8 cellular contexts compared by ENCODE assay signal in genomic region chr11:125494987-125495725, GRCh38. TPM values are rescaled to one million over a fixed set of nuclear protein-coding genes. Genes with fewer than 3 reads are reported as not detected.
A peak's percentile ranks its signal among the peaks of the same experiment; 100 is the strongest.
DNase-seq lines count a peak whose midpoint lies in the region; ATAC-seq, FAIRE-seq and TF ChIP-seq lines count a peak whose summit lies in the region.

No MANE protein-coding gene starts in this region.

- H4K20me1 ChIP-seq in PC-3 (ENCODE audit: low read length) (no peaks in the 10 kb centered on the region), keratinocyte (ENCODE audit: control insufficient read depth, extremely low read depth, insufficient read depth, low read length) (no peaks in the 10 kb centered on the region)

- H3K27me3 Mint-ChIP-seq in chondrocyte (ENCODE audit: low read depth) = no peaks in the 10 kb centered on the region

- H3F3A ChIP-seq in PC-3 (ENCODE audit: low read length, unreplicated experiment) = no peaks in the 10 kb centered on the region

- peak overlapping the region; percentile 89 for H3K27ac Mint-ChIP-seq in chondrocyte (ENCODE audit: unreplicated experiment)

- intact Hi-C loops in PC-3 (cut with micrococcal nuclease) = no loop called here

- dilution Hi-C loops in keratinocyte (cut with MboI; ENCODE audit: extremely low pct_ligation_motif_present, low sequenced_read_pairs) = no loop called here

- H3K4me3 ChIP-seq in PC-3 (ENCODE audit: low read length) (peak overlapping the region; percentile 61), keratinocyte (ENCODE audit: control insufficient read depth in 2 of 3, extremely low read depth in 1 of 3, insufficient read depth in 2 of 3, low read depth in 1 of 3, low read length in 3 of 3) (peak overlapping the region; percentile 83 to 97 (median 96)), skeletal muscle tissue (ENCODE audit: low read length in 3 of 3) (peak overlapping the region; percentile 69 to 77 (median 72))

- BruUV-seq in PC-3 (replicated peaks; lab: Mats Ljungman, UMichigan) = no TSS peak

- H3K4me3 Mint-ChIP-seq in chondrocyte (ENCODE audit: unreplicated experiment) = peak overlapping the region; percentile 91

- no peaks in the 10 kb centered on the region for H3K9me3 ChIP-seq in PC-3 (ENCODE audit: low read length)
- no peaks in the 10 kb centered on the region for H3K9me3 ChIP-seq in keratinocyte (ENCODE audit: control insufficient read depth, low read depth, low read length)
- H3K9me3 ChIP-seq in skeletal muscle tissue (ENCODE audit: control insufficient read depth in 3 of 3, low read length in 3 of 3) = no peaks in the 10 kb centered on the region

- H3K36me3 ChIP-seq in PC-3 (ENCODE audit: low read depth, low read length) (no peaks in the 10 kb centered on the region), keratinocyte (ENCODE audit: control insufficient read depth in 2 of 2, extremely low read depth in 1 of 2, insufficient read depth in 2 of 2, low read length in 2 of 2) (no peaks in the 10 kb centered on the region), skeletal muscle tissue (ENCODE audit: control insufficient read depth in 3 of 3, insufficient read depth in 3 of 3, low read length in 3 of 3) (no peaks in the 10 kb centered on the region)

- POLR2A ChIA-PET in PC-3 (lab: Charles Lee; ENCODE audit: unreplicated experiment) = no interaction called here

- no peak overlapping the region for H3K27ac ChIP-seq in PC-3 (ENCODE audit: low read length)
- H3K27ac ChIP-seq in keratinocyte (ENCODE audit: control insufficient read depth, insufficient read depth, low read length) = peak overlapping the region; percentile 67
- no peak overlapping the region for H3K27ac ChIP-seq in skeletal muscle tissue (ENCODE audit: low read depth, low read length)

- peak in 2 of 3 experiments; percentile 36 to 39 for DNase-seq in NCI-H1417 (lab: John Stamatoyannopoulos, UW)
- no peak for DNase-seq in NCI-H1417 treated with DMSO at 0.1 percent for 48 hours (lab: John Stamatoyannopoulos, UW)
- no peak for DNase-seq in PC-3
- no peak for DNase-seq in chondrocyte (ENCODE audit: low spot score)
- DNase-seq in keratinocyte (ENCODE audit: low read depth, low spot score) = no peak
- DNase-seq in NK-92 (lab: John Stamatoyannopoulos, UW; ENCODE audit: unreplicated experiment) = no peak
- no peak for DNase-seq in OCI-M1 (lab: John Stamatoyannopoulos, UW)

- H3K27me3 ChIP-seq in PC-3 (ENCODE audit: low read length) (peaks cover 51% of the 10 kb centered on the region), keratinocyte (ENCODE audit: control insufficient read depth, extremely low read depth, insufficient read depth, low read length) (no peaks in the 10 kb centered on the region), skeletal muscle tissue (ENCODE audit: control insufficient read depth in 3 of 3, insufficient read depth in 3 of 3, low read length in 3 of 3) (peaks cover 0 to 23% (median 19%) of the 10 kb centered on the region in 3 donors)

- H2AFZ ChIP-seq in PC-3 (ENCODE audit: low read length) = peak overlapping the region; percentile 64
- peak overlapping the region; percentile 68 for H2AFZ ChIP-seq in keratinocyte (ENCODE audit: control insufficient read depth, low read length)

- H3K79me2 ChIP-seq in PC-3 (ENCODE audit: low read length) = no peaks in the 10 kb centered on the region
- peaks cover 50% of the 10 kb centered on the region for H3K79me2 ChIP-seq in keratinocyte (ENCODE audit: control insufficient read depth, insufficient read depth, low read length)

- peaks cover 6% of the 10 kb centered on the region; the same call in 1 of the 2 replicates for H3K4me1 ChIP-seq in PC-3 (ENCODE audit: insufficient read depth, low read length)
- H3K4me1 ChIP-seq in keratinocyte (ENCODE audit: control insufficient read depth, extremely low read depth, insufficient read depth, low read length) = peaks cover 15% of the 10 kb centered on the region
- peaks cover 9 to 11% (median 10%) of the 10 kb centered on the region in 3 donors for H3K4me1 ChIP-seq in skeletal muscle tissue (ENCODE audit: control insufficient read depth in 3 of 3, insufficient read depth in 3 of 3, low read length in 3 of 3)

- ATAC-seq in PC-3 = peak; percentile 54; the same call in 1 of the 2 replicates

- H3K4me1 Mint-ChIP-seq in chondrocyte (ENCODE audit: low read depth) = peaks cover 12% of the 10 kb centered on the region

- TF ChIP-seq CTCF in PC-3 (conservative IDR thresholded peaks at IDR 0.05; ENCODE audit: low read depth, low read length) (no peak), chondrocyte (IDR thresholded peaks at IDR 0.05) (no peak), keratinocyte (optimal IDR thresholded peaks at IDR 0.05 in 1 of 3, IDR thresholded peaks at IDR 0.05 in 1 of 3, conservative IDR thresholded peaks at IDR 0.05 in 1 of 3; ENCODE audit: extremely low read depth in 1 of 3, insufficient read depth in 2 of 3, low read length in 3 of 3) (no peak)

- H3K9me1 ChIP-seq in keratinocyte (ENCODE audit: control insufficient read depth, extremely low read depth, insufficient read depth, low read length) = no peaks in the 10 kb centered on the region

- peak; percentile 23 for FAIRE-seq in keratinocyte (lab: Jason Lieb, UNC)

- peak overlapping the region; percentile 72 for H3K4me2 ChIP-seq in PC-3 (ENCODE audit: low read length)
- peak overlapping the region; percentile 98 for H3K4me2 ChIP-seq in keratinocyte (ENCODE audit: control insufficient read depth, extremely low read depth, insufficient read depth, low read depth, low read length)

- H3K9ac ChIP-seq in PC-3 (ENCODE audit: low read length) (no peak overlapping the region), keratinocyte (ENCODE audit: control insufficient read depth, extremely low read depth, insufficient read depth, low read length) (peak overlapping the region; percentile 80), skeletal muscle tissue (ENCODE audit: low read depth in 1 of 3, low read length in 3 of 3) (peak overlapping the region in 2 of 3 donors; percentile 52 to 55)

- H3K9me3 Mint-ChIP-seq in chondrocyte (ENCODE audit: low read depth) = no peaks in the 10 kb centered on the region

- no peaks in the 10 kb centered on the region for H3K9me2 ChIP-seq in PC-3 (replicated peaks; ENCODE audit: low read length)

- H3K36me3 Mint-ChIP-seq in chondrocyte (ENCODE audit: low read depth) = no peaks in the 10 kb centered on the region

- CTCF ChIA-PET in PC-3 (lab: Charles Lee) = no interaction called here

RNA-seq across cellular contexts. Expression of gene FEZ1, which starts 0.9 kb away (rescaled TPM):
- total RNA-seq in PC-3 (2014; rRNA removed) = 1.3 TPM in 1 of 2 replicates, not detected in the other
- total RNA-seq in chondrocyte = 35.6 to 62.3 TPM (median 56.6 TPM) in 3 replicates
- polyA plus RNA-seq in keratinocyte = 112 to 300 TPM (median 182 TPM) in 3 replicates
- polyA plus RNA-seq in keratinocyte (2011; ENCODE audit: low read depth) = 54.1 TPM
- 245 and 248 TPM in 2 replicates for polyA plus RNA-seq in keratinocyte (2011; cell fraction: cytosol; rRNA removed)
- 135 and 137 TPM in 2 replicates for polyA plus RNA-seq in keratinocyte (2011; cell fraction: nucleus; rRNA removed)
- 55.1 and 228 TPM in 2 replicates for polyA plus RNA-seq in keratinocyte (2012; ENCODE audit: low replicate concordance)
- polyA minus RNA-seq in keratinocyte = 68.8 to 119 TPM (median 113 TPM) in 3 replicates
- polyA minus RNA-seq in keratinocyte (2011; cell fraction: cytosol; rRNA and poly(A)+ RNA removed) = 88.8 TPM
- 18.7 and 42.8 TPM in 2 replicates for polyA minus RNA-seq in keratinocyte (2011; cell fraction: nucleus; rRNA and poly(A)+ RNA removed)
- 9.9 TPM for total RNA-seq in skeletal muscle tissue

Comparison
In these comparisons a context has a peak if more than half of its experiments do, and no peak if none do; other contexts are left out.
1. DNase-seq: peak in NCI-H1417 (2 of 3); none in NCI-H1417 treated with DMSO at 0.1 percent for 48 hours (single experiment), PC-3 (single experiment), chondrocyte (single experiment), keratinocyte (single experiment), NK-92 (single experiment) and OCI-M1 (single experiment).
2. Peak in every context shown above with its lines, with median percentiles within 50 percentile points of each other: H3K4me3 ChIP-seq.